In genomic region chr5:142694092-142694856, GRCh38 we compare ENCODE assay signal across 1 cellular context.
TF ChIP-seq lines count a peak whose summit lies in the region.

No MANE protein-coding gene starts in this region.

TF ChIP-seq in K562, 482 proteins besides CTCF, POLR2A, EP300 and RAD21:
- TF ChIP-seq GABPB1 (CRISPR knock-in tag; IDR thresholded peaks at IDR 0.05), result no peak
- TF ChIP-seq RAD51 (IDR thresholded peaks at IDR 0.05; ENCODE audit: borderline replicate concordance, low read depth), result no peak
TF ChIP-seq in K562: peak in this region for 0.
